ENCODE assay signal across 8 cellular contexts in the genomic region with DNA sequence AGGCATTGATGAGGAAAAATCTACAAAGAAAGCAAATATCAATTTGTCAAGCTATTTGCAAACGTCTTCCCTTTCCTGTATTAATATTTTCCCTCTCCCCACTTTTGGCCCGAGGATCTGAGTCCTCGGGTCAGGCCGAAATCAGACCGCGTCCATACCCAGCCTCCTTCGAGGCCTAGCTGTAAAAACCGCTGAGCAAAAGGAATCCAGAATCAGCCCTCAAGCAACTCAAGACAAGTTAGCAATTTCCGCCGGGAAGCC. TPM values are rescaled to one million over a fixed set of nuclear protein-coding genes. Genes with fewer than 3 reads are reported as not detected.
DNase-seq lines count a peak whose midpoint lies in the region; ATAC-seq and TF ChIP-seq lines count a peak whose summit lies in the region.

No MANE protein-coding gene starts in this region.

- peak overlapping the region; percentile 100 for H3K27ac ChIP-seq in lower lobe of right lung

- TF ChIP-seq CTCF in lower lobe of right lung (IDR thresholded peaks at IDR 0.05) = no peak

- H3K36me3 Mint-ChIP-seq in activated naive CD8-positive, alpha-beta T cell treated with anti-CD3 and anti-CD28 coated beads, Interleukin-2, amount 50 U/mL, for 24 hours (ENCODE audit: low read depth) = peaks cover 26% of the 10 kb centered on the region

- peak overlapping the region; percentile 90 for H3K27ac Mint-ChIP-seq in activated naive CD8-positive, alpha-beta T cell treated with anti-CD3 and anti-CD28 coated beads, Interleukin-2, amount 50 U/mL, for 24 hours

- peak; percentile 32 for ATAC-seq in GM18502 (IDR thresholded peaks at IDR 0.05; ENCODE audit: poor library complexity, unreplicated experiment)
- ATAC-seq in HG02970 (IDR thresholded peaks at IDR 0.05; ENCODE audit: low FRiP score, unreplicated experiment) = peak; percentile 11
- ATAC-seq in activated naive CD8-positive, alpha-beta T cell treated with anti-CD3 and anti-CD28 coated beads, Interleukin-2, amount 50 U/mL, for 24 hours = peak; percentile 30
- ATAC-seq in lower lobe of right lung = no peak
- ATAC-seq in GM21390 (IDR thresholded peaks at IDR 0.05; ENCODE audit: unreplicated experiment) = no peak

- no peaks in the 10 kb centered on the region for H3K9me3 ChIP-seq in lower lobe of right lung

- peak overlapping the region; percentile 79 for H3K4me3 ChIP-seq in lower lobe of right lung

- peak overlapping the region; percentile 92 for H3K4me3 Mint-ChIP-seq in activated naive CD8-positive, alpha-beta T cell treated with anti-CD3 and anti-CD28 coated beads, Interleukin-2, amount 50 U/mL, for 24 hours

- H3K4me1 Mint-ChIP-seq in activated naive CD8-positive, alpha-beta T cell treated with anti-CD3 and anti-CD28 coated beads, Interleukin-2, amount 50 U/mL, for 24 hours = peaks cover 38% of the 10 kb centered on the region

- H3K27me3 Mint-ChIP-seq in activated naive CD8-positive, alpha-beta T cell treated with anti-CD3 and anti-CD28 coated beads, Interleukin-2, amount 50 U/mL, for 24 hours = no peaks in the 10 kb centered on the region

- no peaks in the 10 kb centered on the region for H3K27me3 ChIP-seq in lower lobe of right lung (ENCODE audit: low read depth)

- H3K36me3 ChIP-seq in lower lobe of right lung = peaks cover 3% of the 10 kb centered on the region

- DNase-seq in activated naive CD8-positive, alpha-beta T cell treated with anti-CD3 and anti-CD28 coated beads, Interleukin-2, amount 50 U/mL, for 24 hours = no peak
- DNase-seq in lower lobe of right lung (no peak), NCI-H526 (lab: John Stamatoyannopoulos, UW) (no peak), germinal center (ENCODE audit: low spot score) (no peak)
- DNase-seq in stimulated activated CD4-positive, alpha-beta T cell treated with anti-CD3 and anti-CD28 coated beads, Interleukin-1b, Interleukin-23, amount 100 ng/mL, for 48 hours = no peak

- peaks cover 39% of the 10 kb centered on the region for H3K4me1 ChIP-seq in lower lobe of right lung

- H3K9me3 Mint-ChIP-seq in activated naive CD8-positive, alpha-beta T cell treated with anti-CD3 and anti-CD28 coated beads, Interleukin-2, amount 50 U/mL, for 24 hours = no peaks in the 10 kb centered on the region

- intact Hi-C loops in lower lobe of right lung (cut with DNase I) = no loop called here

RNA-seq across cellular contexts. Expression of gene MAPK1IP1L, which starts 0.4 kb away (rescaled TPM):
- total RNA-seq in lower lobe of right lung = 72.4 TPM

RNA-seq across cellular contexts. Expression of gene SOCS4, which starts 24.1 kb away (rescaled TPM):
- total RNA-seq in lower lobe of right lung = 17.9 TPM

RNA-seq across cellular contexts. Expression of gene WDHD1, which starts 24.2 kb away (rescaled TPM):
- 3.5 TPM for total RNA-seq in lower lobe of right lung

Comparison
In these comparisons a context has a peak if more than half of its experiments do, and no peak if none do; other contexts are left out.
1. ATAC-seq: peak in GM18502 (single experiment), HG02970 (single experiment) and activated naive CD8-positive, alpha-beta T cell treated with anti-CD3 and anti-CD28 coated beads, Interleukin-2, amount 50 U/mL, for 24 hours (single experiment); none in lower lobe of right lung (0 of 2) and GM21390 (single experiment).